In genomic region chr3:54538346-54538745, GRCh38 we compare ENCODE assay signal across 16 cellular contexts.
DNase-seq lines count a peak whose midpoint lies in the region; ATAC-seq and TF ChIP-seq lines count a peak whose summit lies in the region.
"Had no signal": no experiment of that assay in that cellular context is flagged by ENCODE, and none has a peak within 500 bp of the region (broad histone marks: within the 10 kb centered on the region; RNA-seq: fewer than 3 reads in every experiment).

No MANE protein-coding gene starts in this region.

- TF ChIP-seq CTCF in epithelial cell of proximal tubule (conservative IDR thresholded peaks at IDR 0.05; ENCODE audit: low read depth, low read length), result peak; percentile 31
- TF ChIP-seq CTCF in type B pancreatic cell (conservative IDR thresholded peaks at IDR 0.05), result peak; percentile 53

- DNase-seq in SIG-M5 treated with dmso at 0.1 percent for 504 hours (lab: John Stamatoyannopoulos, UW; ENCODE audit: unreplicated experiment) (peak; percentile 0), SIG-M5 (lab: John Stamatoyannopoulos, UW) (no peak), NCI-H226 (peak; percentile 18), epithelial cell of proximal tubule (ENCODE audit: low read depth) (no peak), type B pancreatic cell (ENCODE audit: extremely low spot score, unreplicated experiment) (no peak), mucosa of gallbladder (ENCODE audit: low spot score) (no peak), NCI-H1105 (lab: John Stamatoyannopoulos, UW) (no peak)
- DNase-seq: mesenchymal stem cell; MG63; stimulated activated CD4-positive, alpha-beta T cell treated with anti-CD3 and anti-CD28 coated beads, Interleukin-2, amount 100 ng/mL, for 24 hours; stimulated activated CD8-positive, alpha-beta memory T cell treated with anti-CD3 and anti-CD28 coated beads, Interleukin-4, amount 100 ng/mL, for 48 hours had no signal

- no peaks in the 10 kb centered on the region for H3K36me3 Mint-ChIP-seq in type B pancreatic cell

- ATAC-seq in GM21786 (IDR thresholded peaks at IDR 0.05; ENCODE audit: unreplicated experiment), result no peak

- no peak overlapping the region for H3K4me3 Mint-ChIP-seq in type B pancreatic cell
- H3K4me3 Mint-ChIP-seq: neural crest cell had no signal

- peaks cover 35% of the 10 kb centered on the region for H3K27me3 Mint-ChIP-seq in type B pancreatic cell

- H3K4me3 ChIP-seq in epithelial cell of proximal tubule (ENCODE audit: low read depth, low read length), result no peak overlapping the region
- H3K4me3 ChIP-seq: ascending aorta, MG63, right atrium auricular region, thoracic aorta had no signal

- no peaks in the 10 kb centered on the region for H3K9me3 Mint-ChIP-seq in type B pancreatic cell

- no peak overlapping the region for H3K27ac Mint-ChIP-seq in type B pancreatic cell

- H3K4me1 Mint-ChIP-seq in type B pancreatic cell (ENCODE audit: unreplicated experiment), result peaks cover 11% of the 10 kb centered on the region
- H3K4me1 Mint-ChIP-seq: neural crest cell had no signal

Comparison
In these comparisons a context has a peak if more than half of its experiments do, and no peak if none do; other contexts are left out.
1. DNase-seq: peak in SIG-M5 treated with dmso at 0.1 percent for 504 hours (single experiment) and NCI-H226 (single experiment); none in SIG-M5 (single experiment), epithelial cell of proximal tubule (single experiment), type B pancreatic cell (single experiment), mucosa of gallbladder (single experiment) and NCI-H1105 (single experiment).